In the genomic region with DNA sequence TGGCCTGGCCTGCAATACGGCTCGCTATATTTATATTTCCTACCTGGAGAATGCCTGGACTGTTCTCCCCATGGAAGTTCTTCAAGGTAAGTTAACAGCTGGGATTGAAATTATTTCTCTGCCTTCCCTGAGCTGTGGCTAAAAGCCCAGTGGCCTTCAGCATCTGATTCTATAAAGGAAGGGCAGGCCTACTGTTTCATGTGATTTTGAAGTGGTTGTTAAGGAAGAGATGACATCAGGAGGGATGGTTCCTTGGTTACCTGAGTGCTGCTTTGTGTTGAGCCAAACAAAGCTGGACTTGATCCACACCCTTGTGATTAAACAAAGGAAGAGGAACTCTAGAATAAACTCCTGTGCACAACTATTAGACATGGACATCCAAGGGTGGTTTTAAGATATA, we compare ENCODE assay signal across 8 cellular contexts.
A peak's percentile ranks its signal among the peaks of the same experiment; 100 is the strongest.
DNase-seq lines count a peak whose midpoint lies in the region; ATAC-seq, FAIRE-seq and TF ChIP-seq lines count a peak whose summit lies in the region.

No MANE protein-coding gene starts in this region.

- no peak overlapping the region for H3K9ac ChIP-seq in HepG2 (ENCODE audit: insufficient read depth, low read depth, low read length)

- H3K27ac ChIP-seq in right lobe of liver (no peak overlapping the region), HepG2 (ENCODE audit: extremely low read length, insufficient read depth, low read length) (no peak overlapping the region), thoracic aorta (peak overlapping the region; percentile 12 to 52)

- H4K20me1 ChIP-seq in HepG2 (ENCODE audit: insufficient read depth, low read length), result no peaks in the 10 kb centered on the region

- H3K4me1 ChIP-seq in right lobe of liver (no peaks in the 10 kb centered on the region), HepG2 (ENCODE audit: insufficient read depth, low read length) (peaks cover 26% of the 10 kb centered on the region), thoracic aorta (ENCODE audit: control insufficient read depth in 1 of 2, low read depth in 2 of 2) (peaks cover 19 to 35% of the 10 kb centered on the region in 2 donors)

- H3K4me3 ChIP-seq in right lobe of liver (no peak overlapping the region), HepG2 (replicated peaks in 1 of 3; ENCODE audit: insufficient read depth in 1 of 3, low read depth in 2 of 3, low read length in 3 of 3) (no peak overlapping the region), thoracic aorta (no peak overlapping the region)

- H3K4me2 ChIP-seq in HepG2 (ENCODE audit: low read depth, low read length), result no peak overlapping the region

- no peak for TF ChIP-seq RAD21 in HepG2 (CRISPR knock-in tag; IDR thresholded peaks at IDR 0.05)

- DNase-seq in right lobe of liver (no peak), HepG2 (ENCODE audit: low spot score) (no peak), SK-MEL-5 (ENCODE audit: low read depth, low spot score) (peak; percentile 66), Right ventricle myocardium superior (no peak), thoracic aorta (ENCODE audit: low spot score) (no peak), anterior cingulate cortex (lab: John Stamatoyannopoulos, UW) (no peak), GOT3 (lab: John Stamatoyannopoulos, UW) (no peak)

- no peaks in the 10 kb centered on the region for H3K36me3 ChIP-seq in right lobe of liver
- H3K36me3 ChIP-seq in HepG2 (replicated peaks in 1 of 2; ENCODE audit: control insufficient read depth in 1 of 2, insufficient read depth in 2 of 2, low read length in 2 of 2), result no peaks in the 10 kb centered on the region
- no peaks in the 10 kb centered on the region for H3K36me3 ChIP-seq in thoracic aorta

- no TSS peak for BruUV-seq in HepG2 (replicated peaks; lab: Mats Ljungman, UMichigan)

- POLR2A ChIA-PET in HepG2 (lab: Yijun Ruan, JAX), result no interaction called here

- intact Hi-C loops in right lobe of liver (cut with DNase I) (no loop called here), HepG2 (cut with micrococcal nuclease; ENCODE audit: unreplicated experiment) (no loop called here), Right ventricle myocardium superior (cut with DNase I) (loop anchor here (10.0 kb wide), 1 partner anchor 55 kb away; no protein-coding TSS in a partner anchor)

- no peak overlapping the region for H2AFZ ChIP-seq in HepG2 (ENCODE audit: low read length)

- no peaks in the 10 kb centered on the region for H3K79me2 ChIP-seq in HepG2 (ENCODE audit: insufficient read depth, low read length)

- whole genome bisulfite sequencing in right lobe of liver (ENCODE audit: insufficient coverage, low coverage, low lambda C conversion rate, missing lambda C conversion rate), result 79% methylated on average over 2 of the region's 2 CpGs
- 98% methylated on average over 2 of the region's 2 CpGs for WGBS in HepG2 (ENCODE audit: low lambda C conversion rate)

- CTCF ChIA-PET in HepG2 (lab: Yijun Ruan, JAX; ENCODE audit: low intra/inter-chr PET ratio, low total read pairs), result no interaction called here

- TF ChIP-seq CTCF in right lobe of liver (IDR thresholded peaks at IDR 0.05) (no peak), HepG2 (CRISPR knock-in tag; IDR thresholded peaks at IDR 0.05) (no peak), thoracic aorta (IDR thresholded peaks at IDR 0.05) (no peak)

- no peak for TF ChIP-seq POLR2A in right lobe of liver (IDR thresholded peaks at IDR 0.05)
- no peak for TF ChIP-seq POLR2A in HepG2 (IDR thresholded peaks at IDR 0.05; ENCODE audit: insufficient read depth in 1 of 2, low read depth in 2 of 2, low read length in 2 of 2)

- FAIRE-seq in HepG2 (lab: Jason Lieb, UNC), result no peak

- ATAC-seq in right lobe of liver (peak; percentile 38 to 88 (median 62)), HepG2 (no peak), Right ventricle myocardium superior (ENCODE audit: poor library complexity) (peak; percentile 96), thoracic aorta (ENCODE audit: insufficient number of reproducible peaks, low FRiP score, low read depth) (peak; percentile 43), HG02885 (IDR thresholded peaks at IDR 0.05; ENCODE audit: poor library complexity, unreplicated experiment) (no peak)

- TF ChIP-seq EP300 in HepG2 (IDR thresholded peaks at IDR 0.05; ENCODE audit: low read depth in 2 of 2, low read length in 2 of 2), result no peak
- no peak for TF ChIP-seq EP300 in HepG2 (CRISPR knock-in tag; IDR thresholded peaks at IDR 0.05; ENCODE audit: borderline replicate concordance)

- H3K9me3 ChIP-seq in right lobe of liver (no peaks in the 10 kb centered on the region), HepG2 (ENCODE audit: low read length) (no peaks in the 10 kb centered on the region), thoracic aorta (no peaks in the 10 kb centered on the region)

- H3K27me3 ChIP-seq in right lobe of liver (no peaks in the 10 kb centered on the region), HepG2 (ENCODE audit: control insufficient read depth in 1 of 2, insufficient read depth in 2 of 2, low read length in 2 of 2) (no peaks in the 10 kb centered on the region), thoracic aorta (replicated peaks; ENCODE audit: insufficient read depth) (no peaks in the 10 kb centered on the region)

- in situ Hi-C loops in HepG2 (cut with HindIII; ENCODE audit: extremely low pct_ligation_motif_present, low pct_unique_long_range_greater_than_20kb), result no loop called here
- in situ Hi-C loops in SK-MEL-5 (cut with HindIII; ENCODE audit: low pct_unique_long_range_greater_than_20kb, low sequenced_read_pairs), result no loop called here

TF ChIP-seq in HepG2, 621 proteins besides CTCF, POLR2A, EP300 and RAD21:
- no peak for TF ChIP-seq CREM (IDR thresholded peaks at IDR 0.05)
- TF ChIP-seq CREM (CRISPR knock-in tag; IDR thresholded peaks at IDR 0.05), result no peak
- TF ChIP-seq ZNF75D (CRISPR knock-in tag; IDR thresholded peaks at IDR 0.05; ENCODE audit: borderline replicate concordance), result no peak
- TF ChIP-seq PREB (CRISPR knock-in tag; IDR thresholded peaks at IDR 0.05), result no peak
- no peak for TF ChIP-seq NRL (CRISPR knock-in tag; IDR thresholded peaks at IDR 0.05; ENCODE audit: borderline replicate concordance)
- no peak for TF ChIP-seq BORCS8-MEF2B (CRISPR knock-in tag; IDR thresholded peaks at IDR 0.05)
- TF ChIP-seq ZNF644 (CRISPR knock-in tag; IDR thresholded peaks at IDR 0.05; ENCODE audit: low read depth), result no peak

Comparison
In these comparisons a context has a peak if more than half of its experiments do, and no peak if none do; other contexts are left out.
1. ATAC-seq: peak in right lobe of liver (4 of 4), Right ventricle myocardium superior (single experiment) and thoracic aorta (single experiment); none in HepG2 (single experiment) and HG02885 (single experiment).
2. H3K27ac ChIP-seq: peak in thoracic aorta (2 of 2); none in right lobe of liver (0 of 3) and HepG2 (single experiment).